13 cellular contexts compared by ENCODE assay signal in the genomic region with DNA sequence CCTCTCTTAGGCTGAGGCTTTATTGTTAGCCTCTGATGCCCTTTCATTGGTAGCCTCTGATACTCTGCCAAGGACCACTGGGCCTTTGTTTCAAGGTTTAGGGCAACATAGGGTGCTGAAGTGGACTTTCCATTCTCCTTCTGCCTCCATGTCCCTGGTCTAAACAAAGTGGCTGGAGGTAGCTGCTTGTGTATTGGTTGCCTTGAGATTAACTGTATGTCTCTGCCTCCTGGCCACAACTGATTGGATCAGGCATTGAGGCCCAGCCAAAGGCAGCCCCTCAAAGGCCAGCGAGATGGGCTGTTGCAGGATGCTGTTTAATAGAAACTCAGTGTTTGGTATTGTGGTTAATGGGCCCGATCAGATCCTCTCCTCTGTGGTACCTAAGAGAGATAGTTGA.
DNase-seq lines count a peak whose midpoint lies in the region; ATAC-seq and TF ChIP-seq lines count a peak whose summit lies in the region.
"Had no signal": no experiment of that assay in that cellular context is flagged by ENCODE, and none has a peak within 500 bp of the region (broad histone marks: within the 10 kb centered on the region; RNA-seq: fewer than 3 reads in every experiment).

No MANE protein-coding gene starts in this region.

- H3F3A ChIP-seq in Loucy (ENCODE audit: low read depth) = no peaks in the 10 kb centered on the region; the same call in 1 of the 2 replicates

- no peak overlapping the region for H3K4me3 Mint-ChIP-seq in osteocyte (ENCODE audit: unreplicated experiment)
- no peak overlapping the region for H3K4me3 Mint-ChIP-seq in stimulated activated naive B cell treated with anti-CD40 and anti-IgM and Interleukin-4, amounts not matched to agents 10 μg/mL and 1 μg/mL and 100 μg/mL, for 72 hours
- H3K4me3 Mint-ChIP-seq: CD4-positive, CD25-positive, alpha-beta regulatory T cell had no signal

- H3K36me3 ChIP-seq in Loucy (ENCODE audit: insufficient read depth, low read length) (no peaks in the 10 kb centered on the region), esophagus muscularis mucosa (no peaks in the 10 kb centered on the region), transverse colon (no peaks in the 10 kb centered on the region)
- H3K36me3 ChIP-seq: SJSA1 had no signal

- H3K79me2 ChIP-seq in Loucy (ENCODE audit: insufficient read depth, low read length) = no peaks in the 10 kb centered on the region

- H3K27ac Mint-ChIP-seq in osteocyte (ENCODE audit: unreplicated experiment) = no peak overlapping the region
- H3K27ac Mint-ChIP-seq in stimulated activated naive B cell treated with anti-CD40 and anti-IgM and Interleukin-4, amounts not matched to agents 10 μg/mL and 1 μg/mL and 100 μg/mL, for 72 hours = no peak overlapping the region
- H3K27ac Mint-ChIP-seq: CD4-positive, CD25-positive, alpha-beta regulatory T cell had no signal

- H3K27me3 ChIP-seq in Loucy (ENCODE audit: insufficient read depth, low read length, poor library complexity, severe bottlenecking) (no peaks in the 10 kb centered on the region), esophagus muscularis mucosa (no peaks in the 10 kb centered on the region), transverse colon (no peaks in the 10 kb centered on the region)
- H3K27me3 ChIP-seq: SJSA1 had no signal

- H3K4me1 ChIP-seq in Loucy (ENCODE audit: insufficient read depth, low read length, poor library complexity, severe bottlenecking) = peaks cover 90% of the 10 kb centered on the region
- no peaks in the 10 kb centered on the region for H3K4me1 ChIP-seq in esophagus muscularis mucosa
- peaks cover 0 to 23% (median 14%) of the 10 kb centered on the region in 4 donors for H3K4me1 ChIP-seq in transverse colon

- TF ChIP-seq EP300 in esophagus muscularis mucosa (IDR thresholded peaks at IDR 0.05) (no peak), transverse colon (IDR thresholded peaks at IDR 0.05; ENCODE audit: low read depth) (no peak)

- no peaks in the 10 kb centered on the region for H3K9me2 ChIP-seq in Loucy (replicated peaks; ENCODE audit: low read depth, low read length)

- H2AFZ ChIP-seq in Loucy (ENCODE audit: low read length) = 0 out of 2 replicates have a peak overlapping the region, but pooled peaks have one; percentile 49

- no peaks in the 10 kb centered on the region for H3K36me3 Mint-ChIP-seq in osteocyte (ENCODE audit: unreplicated experiment)
- no peaks in the 10 kb centered on the region for H3K36me3 Mint-ChIP-seq in stimulated activated naive B cell treated with anti-CD40 and anti-IgM and Interleukin-4, amounts not matched to agents 10 μg/mL and 1 μg/mL and 100 μg/mL, for 72 hours
- H3K36me3 Mint-ChIP-seq: CD4-positive, CD25-positive, alpha-beta regulatory T cell had no signal

- in situ Hi-C loops in transverse colon (cut with MboI; ENCODE audit: low pct_ligation_motif_present in 1 of 4, low pct_unique_long_range_greater_than_20kb in 1 of 4, low sequenced_read_pairs in 3 of 4) = loop anchor here in 1 of 4 donors (25.0 kb wide), 1 partner anchor 190 kb away; no protein-coding TSS in a partner anchor

- TF ChIP-seq POLR2A in esophagus muscularis mucosa (IDR thresholded peaks at IDR 0.05; ENCODE audit: low read depth) (no peak), transverse colon (IDR thresholded peaks at IDR 0.05) (no peak)

- H3K27ac ChIP-seq in C4-2B = peak overlapping the region; percentile 77
- peak overlapping the region in 1 of 4 donors; percentile 48 for H3K27ac ChIP-seq in esophagus muscularis mucosa (replicated peaks in 1 of 4)
- no peak overlapping the region for H3K27ac ChIP-seq in transverse colon
- H3K27ac ChIP-seq: SJSA1 had no signal

- DNase-seq in esophagus muscularis mucosa (ENCODE audit: extremely low spot score) = peak; percentile 88
- DNase-seq in osteocyte (ENCODE audit: extremely low spot score, unreplicated experiment) = peak; percentile 32
- no peak for DNase-seq in transverse colon
- no peak for DNase-seq in activated CD4-positive, CD25-positive, alpha-beta regulatory T cell treated with anti-CD3 and anti-CD28 coated beads, Interleukin-2, amount 50 U/mL, for 72 hours
- DNase-seq in stimulated activated naive B cell treated with anti-CD40 and anti-IgM and Interleukin-4, amounts not matched to agents 10 μg/mL and 1 μg/mL and 100 μg/mL, for 72 hours = no peak
- DNase-seq: CD4-positive, CD25-positive, alpha-beta regulatory T cell; DMS53; Karpas-422; NCI-H1105 treated with DMSO at 0.1 percent for 48 hours had no signal

- ATAC-seq in HG03135 (IDR thresholded peaks at IDR 0.05; ENCODE audit: unreplicated experiment) = no peak
- no peak for ATAC-seq in stimulated activated naive B cell treated with anti-CD40 and anti-IgM and Interleukin-4, amounts not matched to agents 10 μg/mL and 1 μg/mL and 100 μg/mL, for 72 hours (replicated peaks)

- H3K9me3 ChIP-seq in Loucy (ENCODE audit: insufficient read depth, low read depth, low read length) (no peaks in the 10 kb centered on the region), esophagus muscularis mucosa (no peaks in the 10 kb centered on the region), transverse colon (no peaks in the 10 kb centered on the region)
- H3K9me3 ChIP-seq: SJSA1 had no signal

- H4K20me1 ChIP-seq in Loucy (ENCODE audit: insufficient read depth, low read length, poor library complexity, severe bottlenecking) = no peaks in the 10 kb centered on the region

- H3K27me3 Mint-ChIP-seq in osteocyte (ENCODE audit: unreplicated experiment) = peaks cover 3% of the 10 kb centered on the region
- H3K27me3 Mint-ChIP-seq in stimulated activated naive B cell treated with anti-CD40 and anti-IgM and Interleukin-4, amounts not matched to agents 10 μg/mL and 1 μg/mL and 100 μg/mL, for 72 hours = no peaks in the 10 kb centered on the region
- H3K27me3 Mint-ChIP-seq: CD4-positive, CD25-positive, alpha-beta regulatory T cell had no signal

- H3K4me2 ChIP-seq in Loucy (ENCODE audit: low read depth, low read length, poor library complexity, severe bottlenecking) = peak overlapping the region; percentile 86

- peak overlapping the region; percentile 76 for H3K9ac ChIP-seq in Loucy (ENCODE audit: low read depth, low read length, poor library complexity, severe bottlenecking)

- WGBS in esophagus muscularis mucosa = 88% methylated on average over 2 of the region's 2 CpGs
- 90 to 97% methylated on average over 2 of the region's 2 CpGs for WGBS in transverse colon (ENCODE audit: low coverage in 1 of 2), 2 donors

- TF ChIP-seq CTCF in C4-2B (conservative IDR thresholded peaks at IDR 0.05) = no peak
- no peak for TF ChIP-seq CTCF in Loucy (conservative IDR thresholded peaks at IDR 0.05; ENCODE audit: low read length)
- no peak for TF ChIP-seq CTCF in esophagus muscularis mucosa (IDR thresholded peaks at IDR 0.05)
- no peak for TF ChIP-seq CTCF in osteocyte (IDR thresholded peaks at IDR 0.05)
- TF ChIP-seq CTCF in transverse colon (IDR thresholded peaks at IDR 0.05) = no peak

- H3K4me3 ChIP-seq in Loucy (ENCODE audit: low read length, poor library complexity, severe bottlenecking) (peak overlapping the region; percentile 39), esophagus muscularis mucosa (no peak overlapping the region), transverse colon (no peak overlapping the region)
- H3K4me3 ChIP-seq: SJSA1 had no signal

- H3K9me3 Mint-ChIP-seq in osteocyte (ENCODE audit: unreplicated experiment) = no peaks in the 10 kb centered on the region
- no peaks in the 10 kb centered on the region for H3K9me3 Mint-ChIP-seq in stimulated activated naive B cell treated with anti-CD40 and anti-IgM and Interleukin-4, amounts not matched to agents 10 μg/mL and 1 μg/mL and 100 μg/mL, for 72 hours

- peaks cover 2% of the 10 kb centered on the region for H3K4me1 Mint-ChIP-seq in osteocyte (ENCODE audit: unreplicated experiment)
- no peaks in the 10 kb centered on the region for H3K4me1 Mint-ChIP-seq in stimulated activated naive B cell treated with anti-CD40 and anti-IgM and Interleukin-4, amounts not matched to agents 10 μg/mL and 1 μg/mL and 100 μg/mL, for 72 hours
- H3K4me1 Mint-ChIP-seq: CD4-positive, CD25-positive, alpha-beta regulatory T cell had no signal

- intact Hi-C loops in esophagus muscularis mucosa (cut with DNase I) (no loop called here), transverse colon (cut with DNase I; ENCODE audit: low total_unique reads) (no loop called here)

Comparison
In these comparisons a context has a peak if more than half of its experiments do, and no peak if none do; other contexts are left out.
1. DNase-seq: peak in esophagus muscularis mucosa (single experiment) and osteocyte (single experiment); none in transverse colon (single experiment), activated CD4-positive, CD25-positive, alpha-beta regulatory T cell treated with anti-CD3 and anti-CD28 coated beads, Interleukin-2, amount 50 U/mL, for 72 hours (single experiment) and stimulated activated naive B cell treated with anti-CD40 and anti-IgM and Interleukin-4, amounts not matched to agents 10 μg/mL and 1 μg/mL and 100 μg/mL, for 72 hours (single experiment).